13 cellular contexts compared by ENCODE assay signal in the genomic region with DNA sequence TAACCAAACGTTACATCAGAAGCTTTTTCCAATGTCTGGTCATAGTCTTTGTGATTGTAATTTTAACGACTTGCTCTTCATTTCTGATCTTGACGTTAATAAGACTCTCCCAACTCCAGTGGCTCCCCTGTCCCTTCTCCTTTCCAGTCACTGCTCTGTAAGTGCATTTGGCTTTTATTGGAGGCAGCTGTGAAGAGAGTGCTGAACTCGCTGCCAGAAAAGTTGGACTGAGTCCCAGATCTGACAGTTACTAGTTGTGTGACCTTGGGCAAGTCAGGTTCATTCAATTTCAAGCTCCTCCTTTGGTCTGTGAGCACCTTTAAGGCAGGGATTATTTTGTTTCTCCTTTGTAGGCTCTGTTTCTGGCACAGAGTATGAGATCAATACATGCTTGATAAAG.
DNase-seq lines count a peak whose midpoint lies in the region; ATAC-seq and TF ChIP-seq lines count a peak whose summit lies in the region.
"Had no signal": no experiment of that assay in that cellular context is flagged by ENCODE, and none has a peak within 500 bp of the region (broad histone marks: within the 10 kb centered on the region; RNA-seq: fewer than 3 reads in every experiment).

No MANE protein-coding gene starts in this region.

- no peak overlapping the region for H3K4me3 Mint-ChIP-seq in activated CD4-positive, alpha-beta memory T cell treated with anti-CD3 and anti-CD28 coated beads for 36 hours
- H3K4me3 Mint-ChIP-seq: CD14-positive monocyte had no signal

- CTCF ChIA-PET in activated CD4-positive, alpha-beta memory T cell treated with anti-CD3 and anti-CD28 coated beads for 36 hours (lab: Charles Lee), result no interaction called here

- DNase-seq in DMS79 (lab: John Stamatoyannopoulos, UW) (peak; percentile 72), NCI-H1105 (lab: John Stamatoyannopoulos, UW) (peak; percentile 26), colonic mucosa (peak; percentile 68), mesenchymal stem cell (no peak), SK-N-DZ (ENCODE audit: low spot score) (no peak)
- DNase-seq in activated CD4-positive, alpha-beta memory T cell treated with anti-CD3 and anti-CD28 coated beads for 36 hours, result no peak
- DNase-seq: cerebellar nuclear complex; esophagus squamous epithelium; stimulated activated naive CD8-positive, alpha-beta T cell treated with anti-CD3 and anti-CD28 coated beads, Interleukin-15, Interleukin-2, amounts not matched to agents 100 U/mL and 50 U/mL, for 24 hours had no signal

- H3K4me3 ChIP-seq in colonic mucosa (no peak overlapping the region), mesenchymal stem cell (ENCODE audit: insufficient read depth in 1 of 2, low read depth in 1 of 2, low read length in 2 of 2) (no peak overlapping the region)
- H3K4me3 ChIP-seq: esophagus squamous epithelium had no signal

- no peaks in the 10 kb centered on the region for H3K36me3 ChIP-seq in colonic mucosa
- H3K36me3 ChIP-seq in mesenchymal stem cell (ENCODE audit: control insufficient read depth in 1 of 2, insufficient read depth in 2 of 2, low read depth in 1 of 2, low read length in 2 of 2), result no peaks in the 10 kb centered on the region
- H3K36me3 ChIP-seq: esophagus squamous epithelium had no signal

- H3K9ac ChIP-seq in colonic mucosa (ENCODE audit: low read depth in 2 of 2, low read length in 2 of 2) (no peak overlapping the region), mesenchymal stem cell (ENCODE audit: low read length) (peak overlapping the region; percentile 18)

- H3K4me1 ChIP-seq in colonic mucosa (no peaks in the 10 kb centered on the region), mesenchymal stem cell (ENCODE audit: control insufficient read depth, insufficient read depth, low read depth, low read length) (no peaks in the 10 kb centered on the region)
- H3K4me1 ChIP-seq: esophagus squamous epithelium had no signal

- no peak for TF ChIP-seq CTCF in colonic mucosa (IDR thresholded peaks at IDR 0.05)

- H2BK5ac ChIP-seq in mesenchymal stem cell (ENCODE audit: low read depth, low read length, poor library complexity, severe bottlenecking), result no peak overlapping the region

- no peak overlapping the region for H3K4me2 ChIP-seq in mesenchymal stem cell (ENCODE audit: low read length, poor library complexity, severe bottlenecking)

- H2BK120ac ChIP-seq in mesenchymal stem cell (ENCODE audit: low read depth, low read length), result no peak overlapping the region

- 63% methylated on average over 3 of the region's 4 CpGs for WGBS in mesenchymal stem cell

- H4K91ac ChIP-seq in mesenchymal stem cell (ENCODE audit: low read length), result no peak overlapping the region

- no peak overlapping the region for H4K8ac ChIP-seq in mesenchymal stem cell (ENCODE audit: low read length)

- no peak overlapping the region for H3K18ac ChIP-seq in mesenchymal stem cell (ENCODE audit: low read depth in 1 of 2, low read length in 2 of 2)

- no peak overlapping the region for H3K27ac ChIP-seq in colonic mucosa
- H3K27ac ChIP-seq in mesenchymal stem cell (ENCODE audit: low read length, poor library complexity, severe bottlenecking), result no peak overlapping the region
- H3K27ac ChIP-seq: esophagus squamous epithelium, RWPE1 had no signal

- H3K27me3 Mint-ChIP-seq in activated CD4-positive, alpha-beta memory T cell treated with anti-CD3 and anti-CD28 coated beads for 36 hours, result peaks cover 29% of the 10 kb centered on the region

- H3K9me3 ChIP-seq in colonic mucosa (no peaks in the 10 kb centered on the region), mesenchymal stem cell (ENCODE audit: control insufficient read depth, low read length) (peaks cover 23% of the 10 kb centered on the region)

- H3K27me3 ChIP-seq in colonic mucosa (no peaks in the 10 kb centered on the region), mesenchymal stem cell (ENCODE audit: control insufficient read depth in 1 of 2, insufficient read depth in 1 of 2, low read length in 2 of 2) (no peaks in the 10 kb centered on the region)
- H3K27me3 ChIP-seq: esophagus squamous epithelium had no signal

- H2BK12ac ChIP-seq in mesenchymal stem cell (ENCODE audit: low read length in 2 of 2), result no peak overlapping the region

- H3K14ac ChIP-seq in mesenchymal stem cell (ENCODE audit: low read length in 2 of 2), result no peak overlapping the region

- POLR2A ChIA-PET in activated CD4-positive, alpha-beta memory T cell treated with anti-CD3 and anti-CD28 coated beads for 36 hours (lab: Charles Lee), result no interaction called here

- ATAC-seq in GM21423 (IDR thresholded peaks at IDR 0.05; ENCODE audit: unreplicated experiment) (no peak), GM21447 (IDR thresholded peaks at IDR 0.05; ENCODE audit: unreplicated experiment) (no peak)
- ATAC-seq: stimulated activated naive CD8-positive, alpha-beta T cell treated with anti-CD3 and anti-CD28 coated beads, Interleukin-15, Interleukin-2, amounts not matched to agents 100 U/mL and 50 U/mL, for 24 hours had no signal

- H2AFZ ChIP-seq in mesenchymal stem cell (ENCODE audit: low read depth, low read length), result no peak overlapping the region

- no peak overlapping the region for H2BK15ac ChIP-seq in mesenchymal stem cell (ENCODE audit: low read depth, poor library complexity, severe bottlenecking)

- H3K9me3 Mint-ChIP-seq in activated CD4-positive, alpha-beta memory T cell treated with anti-CD3 and anti-CD28 coated beads for 36 hours, result peaks cover 5% of the 10 kb centered on the region

- H3K36me3 Mint-ChIP-seq in activated CD4-positive, alpha-beta memory T cell treated with anti-CD3 and anti-CD28 coated beads for 36 hours, result peaks cover 2% of the 10 kb centered on the region
- H3K36me3 Mint-ChIP-seq: CD14-positive monocyte had no signal

- H3K23ac ChIP-seq in mesenchymal stem cell (ENCODE audit: low read length in 2 of 2), result no peak overlapping the region

- intact Hi-C loops in colonic mucosa (cut with DNase I), result no loop called here
- intact Hi-C loops in activated CD4-positive, alpha-beta memory T cell treated with anti-CD3 and anti-CD28 coated beads for 36 hours (cut with micrococcal nuclease), result no loop called here

- H3K27ac Mint-ChIP-seq in activated CD4-positive, alpha-beta memory T cell treated with anti-CD3 and anti-CD28 coated beads for 36 hours, result no peak overlapping the region

- no peaks in the 10 kb centered on the region for H3K4me1 Mint-ChIP-seq in activated CD4-positive, alpha-beta memory T cell treated with anti-CD3 and anti-CD28 coated beads for 36 hours (ENCODE audit: low read depth)
- H3K4me1 Mint-ChIP-seq: CD14-positive monocyte had no signal

- H3K4ac ChIP-seq in mesenchymal stem cell (ENCODE audit: low read depth in 1 of 2, low read length in 2 of 2), result no peak overlapping the region

- no peak overlapping the region for H2AK5ac ChIP-seq in mesenchymal stem cell (ENCODE audit: low read length, severe bottlenecking)

- no peaks in the 10 kb centered on the region for H3K79me1 ChIP-seq in mesenchymal stem cell (replicated peaks; ENCODE audit: low read length, poor library complexity, severe bottlenecking)

Comparison
In these comparisons a context has a peak if more than half of its experiments do, and no peak if none do; other contexts are left out.
1. DNase-seq: peak in DMS79 (single experiment), NCI-H1105 (single experiment) and colonic mucosa (single experiment); none in mesenchymal stem cell (single experiment), SK-N-DZ (single experiment) and activated CD4-positive, alpha-beta memory T cell treated with anti-CD3 and anti-CD28 coated beads for 36 hours (single experiment).